ENCODE assay signal across 11 cellular contexts in genomic region chr4:77006753-77007355, GRCh38. TPM values are rescaled to one million over a fixed set of nuclear protein-coding genes. Genes with fewer than 3 reads are reported as not detected.
A peak's percentile ranks its signal among the peaks of the same experiment; 100 is the strongest.
DNase-seq lines count a peak whose midpoint lies in the region; ATAC-seq and TF ChIP-seq lines count a peak whose summit lies in the region.
"Had no signal": no experiment of that assay in that cellular context is flagged by ENCODE, and none has a peak within 500 bp of the region (broad histone marks: within the 10 kb centered on the region; RNA-seq: fewer than 3 reads in every experiment).

No MANE protein-coding gene starts in this region.

- TF ChIP-seq EP300 in sigmoid colon (IDR thresholded peaks at IDR 0.05): no peak

- no peak for TF ChIP-seq POLR2A in sigmoid colon (IDR thresholded peaks at IDR 0.05)

- intact Hi-C loops in sigmoid colon (cut with DNase I): no loop called here

- peaks cover 0 to 9% (median 4%) of the 10 kb centered on the region in 4 donors for H3K36me3 ChIP-seq in sigmoid colon

- no peak for DNase-seq in coronary artery (ENCODE audit: low spot score)
- DNase-seq in sigmoid colon: no peak
- no peak for DNase-seq in glomerular visceral epithelial cell (ENCODE audit: extremely low spot score)
- DNase-seq in iPS-NIHi11 (ENCODE audit: low spot score): no peak
- DNase-seq: GDM1, mesendoderm, NCI-H146 had no signal

- H3K27me3 ChIP-seq in sigmoid colon: no peaks in the 10 kb centered on the region

- ATAC-seq in GM18868 (IDR thresholded peaks at IDR 0.05; ENCODE audit: unreplicated experiment): peak; percentile 21
- ATAC-seq in HG02852 (IDR thresholded peaks at IDR 0.05; ENCODE audit: unreplicated experiment): peak; percentile 9
- no peak for ATAC-seq in HG03342 (IDR thresholded peaks at IDR 0.05; ENCODE audit: unreplicated experiment)
- no peak for ATAC-seq in HG02840 (IDR thresholded peaks at IDR 0.05; ENCODE audit: low FRiP score, unreplicated experiment)

- H3K4me3 ChIP-seq in coronary artery (peak overlapping the region; percentile 34), sigmoid colon (no peak overlapping the region)

- H3K9me3 ChIP-seq in sigmoid colon: no peaks in the 10 kb centered on the region

- H3K27ac ChIP-seq in coronary artery (peak overlapping the region in 1 of 2 donors; percentile 74), sigmoid colon (peak overlapping the region in 3 of 4 donors; percentile 28 to 40 (median 31))

- 73 to 85% methylated on average over 4 of the region's 4 CpGs for WGBS in sigmoid colon, 2 donors

- H3K4me1 ChIP-seq in sigmoid colon: peaks cover 0 to 31% (median 21%) of the 10 kb centered on the region in 4 donors

- TF ChIP-seq CTCF in coronary artery (IDR thresholded peaks at IDR 0.05) (no peak), sigmoid colon (IDR thresholded peaks at IDR 0.05) (no peak)

RNA-seq across cellular contexts. Expression of gene SEPTIN11, which starts 57.3 kb away (rescaled TPM):
- total RNA-seq in sigmoid colon: 100 to 1,000 TPM in 2 of 4 donors, 10 to 100 TPM in 2; 43.0 to 143 (median 107) TPM
- polyA plus RNA-seq in sigmoid colon: 10 to 100 TPM; 36.4 to 46.2 (median 46.0) TPM

Comparison
In these comparisons a context has a peak if more than half of its experiments do, and no peak if none do; other contexts are left out.
1. ATAC-seq: peak in GM18868 (single experiment) and HG02852 (single experiment); none in HG03342 (single experiment) and HG02840 (single experiment).